ENCODE assay signal across 1 cellular context in the genomic region with DNA sequence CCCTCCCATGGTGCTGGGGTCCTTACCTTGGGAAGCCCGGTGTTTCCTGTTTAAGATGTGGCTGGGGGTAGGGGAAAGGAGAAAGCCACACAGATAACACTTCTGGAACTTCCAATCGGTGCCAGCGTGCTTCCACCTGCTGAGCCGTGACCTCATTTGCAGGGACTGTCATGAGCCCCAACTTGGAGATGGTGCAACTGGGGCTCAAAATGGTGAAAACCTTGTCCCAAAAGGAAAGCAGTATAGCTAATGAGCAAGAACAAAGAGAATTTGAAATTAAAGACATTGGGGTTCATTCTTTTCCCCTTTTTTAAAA.
TF ChIP-seq lines count a peak whose summit lies in the region.

No MANE protein-coding gene starts in this region.

TF ChIP-seq in HepG2, 621 proteins besides CTCF, POLR2A, EP300 and RAD21:
- TF ChIP-seq, protein P1, sequence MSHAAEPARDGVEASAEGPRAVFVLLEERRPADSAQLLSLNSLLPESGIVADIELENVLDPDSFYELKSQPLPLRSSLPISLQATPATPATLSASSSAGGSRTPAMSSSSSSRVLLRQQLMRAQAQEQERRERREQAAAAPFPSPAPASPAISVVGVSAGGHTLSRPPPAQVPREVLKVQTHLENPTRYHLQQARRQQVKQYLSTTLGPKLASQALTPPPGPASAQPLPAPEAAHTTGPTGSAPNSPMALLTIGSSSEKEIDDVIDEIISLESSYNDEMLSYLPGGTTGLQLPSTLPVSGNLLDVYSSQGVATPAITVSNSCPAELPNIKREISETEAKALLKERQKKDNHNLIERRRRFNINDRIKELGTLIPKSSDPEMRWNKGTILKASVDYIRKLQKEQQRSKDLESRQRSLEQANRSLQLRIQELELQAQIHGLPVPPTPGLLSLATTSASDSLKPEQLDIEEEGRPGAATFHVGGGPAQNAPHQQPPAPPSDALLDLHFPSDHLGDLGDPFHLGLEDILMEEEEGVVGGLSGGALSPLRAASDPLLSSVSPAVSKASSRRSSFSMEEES (CRISPR knock-in tag; IDR thresholded peaks at IDR 0.05), result no peak
- TF ChIP-seq MAF1 (CRISPR knock-in tag; IDR thresholded peaks at IDR 0.05; ENCODE audit: borderline replicate concordance), result no peak
- TF ChIP-seq, protein P2, sequence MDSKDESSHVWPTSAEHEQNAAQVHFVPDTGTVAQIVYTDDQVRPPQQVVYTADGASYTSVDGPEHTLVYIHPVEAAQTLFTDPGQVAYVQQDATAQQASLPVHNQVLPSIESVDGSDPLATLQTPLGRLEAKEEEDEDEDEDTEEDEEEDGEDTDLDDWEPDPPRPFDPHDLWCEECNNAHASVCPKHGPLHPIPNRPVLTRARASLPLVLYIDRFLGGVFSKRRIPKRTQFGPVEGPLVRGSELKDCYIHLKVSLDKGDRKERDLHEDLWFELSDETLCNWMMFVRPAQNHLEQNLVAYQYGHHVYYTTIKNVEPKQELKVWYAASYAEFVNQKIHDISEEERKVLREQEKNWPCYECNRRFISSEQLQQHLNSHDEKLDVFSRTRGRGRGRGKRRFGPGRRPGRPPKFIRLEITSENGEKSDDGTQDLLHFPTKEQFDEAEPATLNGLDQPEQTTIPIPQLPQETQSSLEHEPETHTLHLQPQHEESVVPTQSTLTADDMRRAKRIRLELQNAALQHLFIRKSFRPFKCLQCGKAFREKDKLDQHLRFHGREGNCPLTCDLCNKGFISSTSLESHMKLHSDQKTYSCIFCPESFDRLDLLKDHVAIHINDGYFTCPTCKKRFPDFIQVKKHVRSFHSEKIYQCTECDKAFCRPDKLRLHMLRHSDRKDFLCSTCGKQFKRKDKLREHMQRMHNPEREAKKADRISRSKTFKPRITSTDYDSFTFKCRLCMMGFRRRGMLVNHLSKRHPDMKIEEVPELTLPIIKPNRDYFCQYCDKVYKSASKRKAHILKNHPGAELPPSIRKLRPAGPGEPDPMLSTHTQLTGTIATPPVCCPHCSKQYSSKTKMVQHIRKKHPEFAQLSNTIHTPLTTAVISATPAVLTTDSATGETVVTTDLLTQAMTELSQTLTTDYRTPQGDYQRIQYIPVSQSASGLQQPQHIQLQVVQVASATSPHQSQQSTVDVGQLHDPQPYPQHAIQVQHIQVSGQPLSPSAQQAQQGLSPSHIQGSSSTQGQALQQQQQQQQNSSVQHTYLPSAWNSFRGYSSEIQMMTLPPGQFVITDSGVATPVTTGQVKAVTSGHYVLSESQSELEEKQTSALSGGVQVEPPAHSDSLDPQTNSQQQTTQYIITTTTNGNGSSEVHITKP (CRISPR knock-in tag; IDR thresholded peaks at IDR 0.05; ENCODE audit: low read depth), result no peak
- no peak for TF ChIP-seq KLF11 (CRISPR knock-in tag; IDR thresholded peaks at IDR 0.05)
TF ChIP-seq in HepG2: peak in this region for 0.
